ENCODE assay signal across 8 cellular contexts in the genomic region with DNA sequence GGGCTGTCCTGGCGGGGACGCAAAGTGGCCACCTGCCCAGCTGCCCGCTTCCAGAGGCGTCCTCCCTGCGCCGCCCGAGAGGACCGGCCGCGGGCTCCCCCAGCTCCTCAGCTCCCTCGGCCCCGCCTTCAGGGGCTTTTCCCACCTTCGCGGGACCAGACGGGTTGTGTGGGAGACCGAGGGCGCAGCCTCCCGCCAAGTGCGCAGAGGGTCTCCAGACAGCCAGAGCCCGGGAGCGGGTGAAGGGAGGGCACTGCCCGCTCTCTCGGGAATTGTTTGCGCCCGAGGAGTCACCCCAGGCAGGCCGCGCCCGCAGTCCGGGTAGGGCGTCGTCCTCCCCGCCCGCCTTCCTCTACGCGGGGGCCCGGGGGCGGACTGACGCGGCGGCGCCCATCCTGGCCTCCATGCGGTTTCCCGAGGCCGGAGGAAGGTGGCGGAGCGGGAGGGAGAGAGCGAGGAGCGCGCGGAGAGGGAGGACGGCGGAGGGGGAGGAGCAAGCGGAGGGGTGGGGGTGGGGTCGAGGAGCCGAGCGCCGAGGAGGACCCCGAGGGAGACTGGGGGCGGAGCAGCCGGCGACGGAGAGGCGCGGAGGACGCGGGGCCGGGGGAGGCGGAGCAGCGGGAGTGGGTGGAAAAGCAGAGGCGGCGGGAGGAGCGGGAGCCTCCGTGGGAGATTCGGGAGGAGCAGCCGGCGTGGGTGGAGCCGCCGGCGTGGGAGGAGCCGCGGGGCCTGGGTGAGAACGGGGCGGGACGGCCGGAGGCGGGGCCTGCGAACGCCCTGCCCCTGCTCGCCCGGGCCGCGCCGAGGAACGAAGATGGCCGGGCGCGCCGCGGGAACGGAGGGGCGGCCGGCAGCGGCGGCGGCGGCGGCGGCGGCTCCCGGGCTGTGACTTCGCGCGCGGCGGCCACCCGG. TPM values are rescaled to one million over a fixed set of nuclear protein-coding genes. Genes with fewer than 3 reads are reported as not detected.
DNase-seq lines count a peak whose midpoint lies in the region; ATAC-seq, FAIRE-seq and TF ChIP-seq lines count a peak whose summit lies in the region.

No MANE protein-coding gene starts in this region.

- no peaks in the 10 kb centered on the region for H3K9me3 ChIP-seq in HepG2 (ENCODE audit: low read length)

- POLR2A ChIA-PET in HepG2 (lab: Yijun Ruan, JAX) = interaction anchor here (0.9 kb wide), 1 partner anchor 17 kb away, joined by 3 read pairs; no protein-coding TSS in a partner anchor

- H3K79me2 ChIP-seq in HepG2 (ENCODE audit: insufficient read depth, low read length) = peaks cover 22% of the 10 kb centered on the region

- TF ChIP-seq RAD21 in HepG2 (CRISPR knock-in tag; IDR thresholded peaks at IDR 0.05) = no peak

- TF ChIP-seq EP300 in HepG2 (IDR thresholded peaks at IDR 0.05; ENCODE audit: low read depth in 2 of 2, low read length in 2 of 2) (no peak), HepG2 (CRISPR knock-in tag; IDR thresholded peaks at IDR 0.05; ENCODE audit: borderline replicate concordance) (no peak)

- H3K4me3 ChIP-seq in HepG2 (replicated peaks in 1 of 3; ENCODE audit: insufficient read depth in 1 of 3, low read depth in 2 of 3, low read length in 3 of 3) = peak overlapping the region; percentile 45 to 68 (median 53); a peak in 4 of 6 replicates

- CTCF ChIA-PET in HepG2 (lab: Yijun Ruan, JAX; ENCODE audit: low intra/inter-chr PET ratio, low total read pairs) = interaction anchor here (0.9 to 6.6 kb wide), 2 partner anchors 19 to 104 kb away, joined by 3 to 40 read pairs; no protein-coding TSS in a partner anchor

- no peak for FAIRE-seq in HepG2 (lab: Jason Lieb, UNC)

- BruUV-seq in HepG2 (replicated peaks; lab: Mats Ljungman, UMichigan) = TSS peak; percentile 76

- peak; percentile 86 for ATAC-seq in GM18511 (IDR thresholded peaks at IDR 0.05; ENCODE audit: unreplicated experiment)
- peak; percentile 89 for ATAC-seq in HG03045 (IDR thresholded peaks at IDR 0.05; ENCODE audit: unreplicated experiment)
- ATAC-seq in HepG2 = peak; percentile 84

- no peaks in the 10 kb centered on the region for H4K20me1 ChIP-seq in HepG2 (ENCODE audit: insufficient read depth, low read length)

- H3K27ac ChIP-seq in 22Rv1 = 0 out of 2 replicates have a peak overlapping the region, but pooled peaks have one; percentile 15
- H3K27ac ChIP-seq in HepG2 (ENCODE audit: extremely low read length, insufficient read depth, low read length) = peak overlapping the region; percentile 52

- in situ Hi-C loops in HepG2 (cut with HindIII; ENCODE audit: extremely low pct_ligation_motif_present, low pct_unique_long_range_greater_than_20kb) = no loop called here

- WGBS in HepG2 (ENCODE audit: low lambda C conversion rate) = 2% methylated on average over 21 of the region's 116 CpGs

- no peak for TF ChIP-seq POLR2A in HepG2 (IDR thresholded peaks at IDR 0.05; ENCODE audit: insufficient read depth in 1 of 2, low read depth in 2 of 2, low read length in 2 of 2)

- no peaks in the 10 kb centered on the region for H3K27me3 ChIP-seq in HepG2 (ENCODE audit: control insufficient read depth in 1 of 2, insufficient read depth in 2 of 2, low read length in 2 of 2)

- DNase-seq in NCI-H345 (lab: John Stamatoyannopoulos, UW) (peak; percentile 86), dedifferentiated amniotic fluid mesenchymal stem cell (ENCODE audit: extremely low spot score) (peak; percentile 75), HepG2 (ENCODE audit: low spot score) (peak; percentile 48)
- DNase-seq in activated CD4-positive, alpha-beta T cell treated with anti-CD3 and anti-CD28 coated beads, Interleukin-2, amount 50 U/mL, for 24 hours (ENCODE audit: low read depth in 1 of 2, low spot score in 1 of 2) = peak; percentile 33 to 42
- peak; percentile 69 to 77 for DNase-seq in stimulated activated CD4-positive, alpha-beta T cell treated with anti-CD3 and anti-CD28 coated beads, Interleukin-2, amount 100 ng/mL, for 24 hours

- H3K4me2 ChIP-seq in HepG2 (ENCODE audit: low read depth, low read length) = peak overlapping the region; percentile 62

- H3K9ac ChIP-seq in HepG2 (ENCODE audit: insufficient read depth, low read depth, low read length) = peak overlapping the region; percentile 65; the same call in 1 of the 2 replicates

- H3K36me3 ChIP-seq in HepG2 (replicated peaks in 1 of 2; ENCODE audit: control insufficient read depth in 1 of 2, insufficient read depth in 2 of 2, low read length in 2 of 2) = no peaks in the 10 kb centered on the region

- TF ChIP-seq CTCF in 22Rv1 (IDR thresholded peaks at IDR 0.05) = no peak
- no peak for TF ChIP-seq CTCF in HepG2 (CRISPR knock-in tag; IDR thresholded peaks at IDR 0.05)

- intact Hi-C loops in HepG2 (cut with micrococcal nuclease; ENCODE audit: unreplicated experiment) = loop anchor here (5.0 kb wide), 1 partner anchor 103 kb away; no protein-coding TSS in a partner anchor

- peaks cover 58% of the 10 kb centered on the region for H3K4me1 ChIP-seq in HepG2 (ENCODE audit: insufficient read depth, low read length)

- no peak overlapping the region for H2AFZ ChIP-seq in HepG2 (ENCODE audit: low read length)

TF ChIP-seq in HepG2, 621 proteins besides CTCF, POLR2A, EP300 and RAD21 (continues in another document):
- TF ChIP-seq STAG1 (CRISPR knock-in tag; IDR thresholded peaks at IDR 0.05) (no peak), MED8 (CRISPR knock-in tag; IDR thresholded peaks at IDR 0.05; ENCODE audit: insufficient replicate concordance) (no peak), ZNF296 (CRISPR knock-in tag; conservative IDR thresholded peaks at IDR 0.05) (no peak), KAT8 (CRISPR knock-in tag; IDR thresholded peaks at IDR 0.05) (0 out of 2 replicates have a peak, but pooled peaks have one; percentile 21), MAZ (IDR thresholded peaks at IDR 0.05; ENCODE audit: borderline replicate concordance, low read depth, low read length) (no peak), MAZ (CRISPR knock-in tag; IDR thresholded peaks at IDR 0.05; ENCODE audit: low read depth) (peak; percentile 58; the same call in 1 of the 2 replicates), SMAD1 (CRISPR knock-in tag; IDR thresholded peaks at IDR 0.05; ENCODE audit: borderline replicate concordance, low read depth) (no peak), ZNF430 (CRISPR knock-in tag; IDR thresholded peaks at IDR 0.05) (peak; percentile 33; the same call in 1 of the 2 replicates), ZFP36 (IDR thresholded peaks at IDR 0.05; ENCODE audit: borderline replicate concordance, low read depth, low read length, partially characterized antibody) (no peak), SAP130 (CRISPR knock-in tag; IDR thresholded peaks at IDR 0.05; ENCODE audit: low read depth) (peak; percentile 57), CCAR2 (optimal IDR thresholded peaks at IDR 0.05; ENCODE audit: low read depth, low read length) (no peak), BRD4 (CRISPR knock-in tag; IDR thresholded peaks at IDR 0.05) (no peak), ZNF792 (CRISPR knock-in tag; IDR thresholded peaks at IDR 0.05) (no peak), SOX13 (IDR thresholded peaks at IDR 0.05) (no peak), SOX13 (CRISPR knock-in tag; conservative IDR thresholded peaks at IDR 0.05 in 1 of 2, IDR thresholded peaks at IDR 0.05 in 1 of 2) (peak in 1 of 2 experiments; percentile 4; a peak in 1 of 4 replicates), ZNF251 (CRISPR knock-in tag; IDR thresholded peaks at IDR 0.05) (no peak), JUND (CRISPR knock-in tag; IDR thresholded peaks at IDR 0.05) (no peak)
- TF ChIP-seq, protein P1, sequence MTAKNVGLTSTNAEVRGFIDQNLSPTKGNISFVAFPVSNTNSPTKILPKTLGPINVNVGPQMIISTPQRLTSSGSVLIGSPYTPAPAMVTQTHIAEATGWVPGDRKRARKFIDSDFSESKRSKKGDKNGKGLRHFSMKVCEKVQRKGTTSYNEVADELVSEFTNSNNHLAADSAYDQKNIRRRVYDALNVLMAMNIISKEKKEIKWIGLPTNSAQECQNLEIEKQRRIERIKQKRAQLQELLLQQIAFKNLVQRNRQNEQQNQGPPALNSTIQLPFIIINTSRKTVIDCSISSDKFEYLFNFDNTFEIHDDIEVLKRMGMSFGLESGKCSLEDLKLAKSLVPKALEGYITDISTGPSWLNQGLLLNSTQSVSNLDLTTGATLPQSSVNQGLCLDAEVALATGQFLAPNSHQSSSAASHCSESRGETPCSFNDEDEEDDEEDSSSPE (CRISPR knock-in tag; IDR thresholded peaks at IDR 0.05) = peak; percentile 38
- TF ChIP-seq, protein P2, sequence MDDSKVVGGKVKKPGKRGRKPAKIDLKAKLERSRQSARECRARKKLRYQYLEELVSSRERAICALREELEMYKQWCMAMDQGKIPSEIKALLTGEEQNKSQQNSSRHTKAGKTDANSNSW (CRISPR knock-in tag; IDR thresholded peaks at IDR 0.05; ENCODE audit: borderline replicate concordance) = no peak

RNA-seq across cellular contexts. Expression of a gene that starts 47.6 kb away (rescaled TPM):
- 0.21 TPM in 1 of 2 replicates, not detected in the other for total RNA-seq in HepG2 (2016; rRNA removed; fragmentation: Illumina TruSeq; extraction: Trizol)
- total RNA-seq in HepG2 (2016; cell fraction: cytosol; rRNA removed; fragmentation: Illumina TruSeq; extraction: Trizol; ENCODE audit: low read depth) = not detected in 2 replicates
- not detected in 2 replicates for total RNA-seq in HepG2 (2016; cell fraction: insoluble cytoplasmic fraction; rRNA removed; fragmentation: Illumina TruSeq; extraction: Trizol)
- total RNA-seq in HepG2 (2016; cell fraction: membrane; rRNA removed; fragmentation: Illumina TruSeq; extraction: Trizol) = not detected in 2 replicates
- not detected in 2 replicates for total RNA-seq in HepG2 (2016; cell fraction: nucleus; rRNA removed; fragmentation: Illumina TruSeq; extraction: Trizol)
- not detected in 2 replicates for polyA plus RNA-seq in HepG2 (2011; rRNA removed)
- not detected in 2 replicates for polyA plus RNA-seq in HepG2 (2011; cell fraction: cytosol; rRNA removed)
- polyA plus RNA-seq in HepG2 (2011; cell fraction: nucleus; rRNA removed) = 0.18 and 0.19 TPM in 2 replicates
- polyA plus RNA-seq in HepG2 (2012) = not detected in 2 replicates
- not detected in 2 replicates for polyA plus RNA-seq in HepG2 (2016; cell fraction: cytosol; fragmentation: Illumina TruSeq; extraction: Trizol; ENCODE audit: low read depth)
- polyA plus RNA-seq in HepG2 (2016; cell fraction: insoluble cytoplasmic fraction; fragmentation: Illumina TruSeq; extraction: Trizol; ENCODE audit: low read depth) = not detected in 2 replicates
- polyA plus RNA-seq in HepG2 (2016; cell fraction: membrane; fragmentation: Illumina TruSeq; extraction: Trizol; ENCODE audit: low read depth) = not detected in 2 replicates
- polyA plus RNA-seq in HepG2 (2016; cell fraction: nucleus; fragmentation: Illumina TruSeq; extraction: Trizol; ENCODE audit: insufficient read depth, low read depth) = not detected in 2 replicates
- not detected in 2 replicates for polyA minus RNA-seq in HepG2 (2011; rRNA and poly(A)+ RNA removed; ENCODE audit: low replicate concordance)
- polyA minus RNA-seq in HepG2 (2011; cell fraction: cytosol; rRNA and poly(A)+ RNA removed) = not detected in 2 replicates
- polyA minus RNA-seq in HepG2 (2011; cell fraction: nucleus; rRNA and poly(A)+ RNA removed) = 0.62 and 1.0 TPM in 2 replicates

Comparison
In these comparisons a context has a peak if more than half of its experiments do, and no peak if none do; other contexts are left out.
1. Peak in every context shown above with its lines: DNase-seq, ATAC-seq, H3K4me3 ChIP-seq and H3K27ac ChIP-seq.